Comparison of ENCODE assay signal across 13 cellular contexts in genomic region chr5:490116-491094, GRCh38.
"Had no signal": no experiment of that assay in that cellular context is flagged by ENCODE, and none has a peak within 500 bp of the region (broad histone marks: within the 10 kb centered on the region; RNA-seq: fewer than 3 reads in every experiment).

No MANE protein-coding gene starts in this region.

- H3K27me3 Mint-ChIP-seq: activated CD4-positive, alpha-beta memory T cell treated with anti-CD3 and anti-CD28 coated beads, Interleukin-2, amount 10 ng/mL, durations not matched to agents 7 days and 5 days; activated naive CD8-positive, alpha-beta T cell treated with anti-CD3 and anti-CD28 coated beads, Interleukin-2, amount 50 U/mL, for 24 hours had no signal

- DNase-seq: activated CD4-positive, alpha-beta memory T cell treated with anti-CD3 and anti-CD28 coated beads, Interleukin-2, amount 10 ng/mL, durations not matched to agents 7 days and 5 days; activated CD4-positive, alpha-beta T cell treated with anti-CD3 and anti-CD28 coated beads for 1 hour; activated CD8-positive, alpha-beta memory T cell treated with anti-CD3 and anti-CD28 coated beads, Interleukin-2, amount 50 U/mL, for 4 hours; activated naive CD4-positive, alpha-beta T cell; activated naive CD8-positive, alpha-beta T cell treated with anti-CD3 and anti-CD28 coated beads, Interleukin-2, amount 50 U/mL, for 24 hours; activated T-cell treated with anti-CD3 and anti-CD28 coated beads, Interleukin-2, amount 50 U/mL, for 72 hours; dorsolateral prefrontal cortex; mesendoderm; stimulated activated CD4-positive, alpha-beta T cell treated with anti-CD3 and anti-CD28 coated beads, Interleukin-12 subunit alpha, Interleukin-12 subunit beta, amount 100 ng/mL, for 4 hours; stimulated activated naive CD4-positive, alpha-beta T cell; substantia nigra; transverse colon had no signal

- H3K27ac Mint-ChIP-seq: activated CD4-positive, alpha-beta memory T cell treated with anti-CD3 and anti-CD28 coated beads, Interleukin-2, amount 10 ng/mL, durations not matched to agents 7 days and 5 days; activated naive CD8-positive, alpha-beta T cell treated with anti-CD3 and anti-CD28 coated beads, Interleukin-2, amount 50 U/mL, for 24 hours; activated T-cell treated with anti-CD3 and anti-CD28 coated beads, Interleukin-2, amount 50 U/mL, for 72 hours; nephron had no signal

- H3K4me3 Mint-ChIP-seq: activated CD4-positive, alpha-beta memory T cell treated with anti-CD3 and anti-CD28 coated beads, Interleukin-2, amount 10 ng/mL, durations not matched to agents 7 days and 5 days; activated naive CD8-positive, alpha-beta T cell treated with anti-CD3 and anti-CD28 coated beads, Interleukin-2, amount 50 U/mL, for 24 hours; activated T-cell treated with anti-CD3 and anti-CD28 coated beads, Interleukin-2, amount 50 U/mL, for 72 hours; nephron had no signal

- H3K4me1 Mint-ChIP-seq: nephron had no signal

- H3K9me3 Mint-ChIP-seq: activated CD4-positive, alpha-beta memory T cell treated with anti-CD3 and anti-CD28 coated beads, Interleukin-2, amount 10 ng/mL, durations not matched to agents 7 days and 5 days; activated naive CD8-positive, alpha-beta T cell treated with anti-CD3 and anti-CD28 coated beads, Interleukin-2, amount 50 U/mL, for 24 hours; activated T-cell treated with anti-CD3 and anti-CD28 coated beads, Interleukin-2, amount 50 U/mL, for 72 hours; nephron had no signal
